In genomic region chr1:9028921-9029715, GRCh38 we compare ENCODE assay signal across 23 cellular contexts.
DNase-seq lines count a peak whose midpoint lies in the region; ATAC-seq and TF ChIP-seq lines count a peak whose summit lies in the region.
"Had no signal": no experiment of that assay in that cellular context is flagged by ENCODE, and none has a peak within 500 bp of the region (broad histone marks: within the 10 kb centered on the region; RNA-seq: fewer than 3 reads in every experiment).

No MANE protein-coding gene starts in this region.

- H3K4me1 ChIP-seq in adipocyte (ENCODE audit: control insufficient read depth, insufficient read depth, low read length) = no peaks in the 10 kb centered on the region
- H3K4me1 ChIP-seq: HAP-1, right atrium auricular region, SJSA1, upper lobe of right lung had no signal

- DNase-seq in AG09309 (ENCODE audit: low read depth) (peak; percentile 47), HCEC 1CT (peak; percentile 41), adipocyte (ENCODE audit: low read depth) (peak; percentile 42), fibroblast of the conjunctiva (ENCODE audit: low read depth) (peak; percentile 12), cerebellar cortex (ENCODE audit: low spot score) (no peak), activated T-cell treated with anti-CD3 and anti-CD28 coated beads for 4 hours (no peak)
- DNase-seq: ACHN; activated CD4-positive, alpha-beta T cell treated with anti-CD3 and anti-CD28 coated beads, Interleukin-2, amount 10 ng/mL, durations not matched to agents 7 days and 5 days; CD4-positive, CD25-positive, alpha-beta regulatory T cell; effector CD8-positive, alpha-beta T cell; KG1; natural killer cell; NCI-H1048; NCI-H187 treated with DMSO at 0.1 percent for 48 hours; NCI-H2227 treated with DMSO at 0.1 percent for 48 hours had no signal

- H3K9ac ChIP-seq in adipocyte (ENCODE audit: low read length) = no peak overlapping the region

- no peaks in the 10 kb centered on the region for H3K36me3 ChIP-seq in adipocyte (ENCODE audit: control insufficient read depth, insufficient read depth, low read length, severe bottlenecking)
- H3K36me3 ChIP-seq: HAP-1, right atrium auricular region, SJSA1, upper lobe of right lung had no signal

- H3K9me3 ChIP-seq in adipocyte (ENCODE audit: control insufficient read depth, low read length) = peaks cover 24% of the 10 kb centered on the region
- H3K9me3 ChIP-seq: right atrium auricular region, SJSA1, upper lobe of right lung had no signal

- ATAC-seq in GM19328 (IDR thresholded peaks at IDR 0.05; ENCODE audit: unreplicated experiment) (no peak), GM18519 (IDR thresholded peaks at IDR 0.05; ENCODE audit: low FRiP score, unreplicated experiment) (no peak)
- ATAC-seq: esophagus mucosa, natural killer cell, Panc1, upper lobe of right lung had no signal

- peaks cover 4% of the 10 kb centered on the region for H3K27me3 ChIP-seq in adipocyte (replicated peaks; ENCODE audit: control insufficient read depth, insufficient read depth, low read length)
- H3K27me3 ChIP-seq: right atrium auricular region, SJSA1, upper lobe of right lung had no signal

- H3K4me3 ChIP-seq in AG09309 (ENCODE audit: control insufficient read depth, low read depth, low read length) = no peak overlapping the region
- no peak overlapping the region for H3K4me3 ChIP-seq in adipocyte (ENCODE audit: low read length)
- H3K4me3 ChIP-seq: HAP-1, right atrium auricular region, SJSA1, upper lobe of right lung had no signal

- TF ChIP-seq CTCF in AG09309 (IDR thresholded peaks at IDR 0.05; ENCODE audit: control insufficient read depth, insufficient read depth, low read depth, low read length, missing control alignments) = no peak

Comparison
In these comparisons a context has a peak if more than half of its experiments do, and no peak if none do; other contexts are left out.
1. DNase-seq: peak in AG09309 (single experiment), HCEC 1CT (single experiment), adipocyte (single experiment) and fibroblast of the conjunctiva (single experiment); none in cerebellar cortex (single experiment) and activated T-cell treated with anti-CD3 and anti-CD28 coated beads for 4 hours (single experiment).